8 cellular contexts compared by ENCODE assay signal in the genomic region with DNA sequence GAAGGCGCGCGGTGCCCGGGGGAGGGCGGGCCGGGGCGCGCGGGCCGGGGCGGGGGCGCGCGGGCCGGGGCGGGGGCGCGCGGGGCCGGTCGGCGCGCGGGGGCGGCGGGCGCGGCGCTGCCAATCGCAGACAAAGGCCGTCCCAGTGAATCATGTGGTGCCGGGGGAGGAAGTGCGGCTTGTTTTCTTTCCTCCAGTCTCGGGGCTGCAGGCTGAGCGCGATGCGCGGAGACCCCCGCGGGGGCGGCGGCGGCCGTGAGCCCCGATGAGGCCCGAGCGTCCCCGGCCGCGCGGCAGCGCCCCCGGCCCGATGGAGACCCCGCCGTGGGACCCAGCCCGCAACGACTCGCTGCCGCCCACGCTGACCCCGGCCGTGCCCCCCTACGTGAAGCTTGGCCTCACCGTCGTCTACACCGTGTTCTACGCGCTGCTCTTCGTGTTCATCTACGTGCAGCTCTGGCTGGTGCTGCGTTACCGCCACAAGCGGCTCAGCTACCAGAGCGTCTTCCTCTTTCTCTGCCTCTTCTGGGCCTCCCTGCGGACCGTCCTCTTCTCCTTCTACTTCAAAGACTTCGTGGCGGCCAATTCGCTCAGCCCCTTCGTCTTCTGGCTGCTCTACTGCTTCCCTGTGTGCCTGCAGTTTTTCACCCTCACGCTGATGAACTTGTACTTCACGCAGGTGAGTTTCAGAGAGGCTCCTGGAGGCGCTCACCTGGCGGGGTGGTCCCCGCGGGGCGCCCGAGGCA. TPM values are rescaled to one million over a fixed set of nuclear protein-coding genes. Genes with fewer than 3 reads are reported as not detected.
DNase-seq lines count a peak whose midpoint lies in the region; ATAC-seq lines count a peak whose summit lies in the region.

A gene with protein sequence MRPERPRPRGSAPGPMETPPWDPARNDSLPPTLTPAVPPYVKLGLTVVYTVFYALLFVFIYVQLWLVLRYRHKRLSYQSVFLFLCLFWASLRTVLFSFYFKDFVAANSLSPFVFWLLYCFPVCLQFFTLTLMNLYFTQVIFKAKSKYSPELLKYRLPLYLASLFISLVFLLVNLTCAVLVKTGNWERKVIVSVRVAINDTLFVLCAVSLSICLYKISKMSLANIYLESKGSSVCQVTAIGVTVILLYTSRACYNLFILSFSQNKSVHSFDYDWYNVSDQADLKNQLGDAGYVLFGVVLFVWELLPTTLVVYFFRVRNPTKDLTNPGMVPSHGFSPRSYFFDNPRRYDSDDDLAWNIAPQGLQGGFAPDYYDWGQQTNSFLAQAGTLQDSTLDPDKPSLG (plus strand): TSS at position 182 of the 746 bp plus-strand sequence. CDS start 84 bp downstream, at position 266.

- peaks cover 59% of the 10 kb centered on the region for H3K27me3 ChIP-seq in HUES48 (ENCODE audit: control insufficient read depth, insufficient read depth, low read length)

- peaks cover 8% of the 10 kb centered on the region for H3K36me3 Mint-ChIP-seq in T-cell

- peak within 1 kb of the TSS; percentile 45 for H3K9ac ChIP-seq in HUES48 (ENCODE audit: low read depth, low read length)

- H3K4me3 ChIP-seq in HUES48 (ENCODE audit: low read depth, low read length): peak within 1 kb of the TSS; percentile 75

- peaks cover 35 to 50% (median 39%) of the 10 kb centered on the region in 3 donors for H3K4me1 Mint-ChIP-seq in T-cell

- peak within 1 kb of the TSS; percentile 37 to 84 for H3K27ac Mint-ChIP-seq in T-cell

- no peaks in the 10 kb centered on the region for H3K9me3 ChIP-seq in HUES48 (ENCODE audit: control insufficient read depth, insufficient read depth, low read length)

- peak within 1 kb of the TSS; percentile 58 for H3K27ac ChIP-seq in HUES48 (ENCODE audit: low read depth, low read length)

- CTCF ChIA-PET in T-cell (lab: Charles Lee): interaction anchor here in 1 of 2 donors (0.9 to 1.3 kb wide), 2 partner anchors 16 to 40 kb away, joined by 3 to 5 read pairs; no protein-coding TSS in a partner anchor

- ATAC-seq in GM21381 (IDR thresholded peaks at IDR 0.05; ENCODE audit: unreplicated experiment): peak; percentile 53
- peak; percentile 75 to 85 (median 82) for ATAC-seq in T-cell (replicated peaks in 1 of 4)

- peaks cover 18% of the 10 kb centered on the region for H3K4me1 ChIP-seq in HUES48 (ENCODE audit: control insufficient read depth, insufficient read depth, low read length)

- DNase-seq in DMS53 treated with DMSO at 0.1 percent for 48 hours (lab: John Stamatoyannopoulos, UW; ENCODE audit: unreplicated experiment): peak; percentile 11
- DNase-seq in T-cell: peak in 31 of 34 experiments; percentile 11 to 56 (median 36)
- DNase-seq in anterior cingulate cortex (lab: John Stamatoyannopoulos, UW): peak in 52 of 58 donors; percentile 15 to 83 (median 64)
- DNase-seq in hepatic stellate cell (ENCODE audit: low spot score): peak; percentile 68
- DNase-seq in renal cortical epithelial cell (ENCODE audit: low read depth): no peak
- no peak for DNase-seq in NK-92 (lab: John Stamatoyannopoulos, UW; ENCODE audit: unreplicated experiment)

- H3K27me3 Mint-ChIP-seq in T-cell: peaks cover 6 to 23% of the 10 kb centered on the region in 2 donors

- peaks cover 4% of the 10 kb centered on the region; the same call in 1 of the 2 replicates for H3K36me3 ChIP-seq in HUES48 (ENCODE audit: control insufficient read depth, insufficient read depth, low read length)

- peak within 1 kb of the TSS; percentile 93 to 96 (median 93) for H3K4me3 Mint-ChIP-seq in T-cell

- POLR2A ChIA-PET in T-cell (lab: Charles Lee): interaction anchor here in 1 of 2 donors (0.6 kb wide), 2 partner anchors 140 to 151 kb away, joined by 3 to 6 read pairs; no protein-coding TSS in a partner anchor

- H3K9me3 Mint-ChIP-seq in T-cell: no peaks in the 10 kb centered on the region

RNA-seq across cellular contexts. Expression of the gene that starts here (rescaled TPM):
- 10 to 100 TPM; 11.2 to 16.1 (median 12.2) TPM for total RNA-seq in T-cell
- total RNA-seq in renal cortical epithelial cell: 10.2 and 12.2 TPM in 2 replicates

Comparison
In these comparisons a context has a peak if more than half of its experiments do, and no peak if none do; other contexts are left out.
1. DNase-seq: peak in DMS53 treated with DMSO at 0.1 percent for 48 hours (single experiment), T-cell (31 of 34), anterior cingulate cortex (52 of 58) and hepatic stellate cell (single experiment); none in renal cortical epithelial cell (single experiment) and NK-92 (single experiment).